In the genomic region with DNA sequence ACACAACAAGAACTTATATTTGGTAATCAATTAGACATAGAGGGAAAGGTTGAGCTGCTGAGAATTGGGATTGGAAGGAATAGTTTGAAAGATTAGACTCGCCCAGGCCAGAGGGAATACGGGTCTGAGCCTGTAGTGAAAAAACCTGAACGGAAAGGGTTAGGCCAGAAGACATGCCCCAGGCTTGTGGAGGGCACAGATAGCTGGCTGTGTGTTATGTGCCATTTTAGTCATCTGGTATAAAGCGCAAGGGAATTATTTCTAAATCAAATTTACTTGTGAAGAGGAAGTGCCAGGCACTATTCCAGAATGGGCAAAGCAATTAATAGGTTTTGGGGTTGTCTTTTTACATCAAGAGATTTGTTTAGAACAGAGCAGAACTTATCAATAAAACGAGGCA, we compare ENCODE assay signal across 29 cellular contexts.
"Had no signal": no experiment of that assay in that cellular context is flagged by ENCODE, and none has a peak within 500 bp of the region (broad histone marks: within the 10 kb centered on the region; RNA-seq: fewer than 3 reads in every experiment).

No MANE protein-coding gene starts in this region.

- H3K4me3 ChIP-seq: cardiac muscle cell, coronary artery, dorsolateral prefrontal cortex, esophagus muscularis mucosa, left lung, lower lobe of right lung, psoas muscle, sigmoid colon, stomach, thyroid gland, upper lobe of left lung, vagina had no signal

- H3K79me2 ChIP-seq: parathyroid adenoma had no signal

- H3K27ac ChIP-seq: cardiac muscle cell, coronary artery, dorsolateral prefrontal cortex, esophagus muscularis mucosa, left lung, lower lobe of right lung, parathyroid adenoma, psoas muscle, sigmoid colon, stomach, thyroid gland, upper lobe of left lung, vagina had no signal

- H3K4me1 ChIP-seq: lower lobe of right lung, parathyroid adenoma had no signal

- H3K4me3 Mint-ChIP-seq: activated CD4-positive, alpha-beta T cell treated with anti-CD3 and anti-CD28 coated beads for 36 hours; activated CD8-positive, alpha-beta T cell treated with anti-CD3 and anti-CD28 coated beads, Interleukin-2, amount 10 ng/mL, durations not matched to agents 7 days and 5 days; activated naive CD8-positive, alpha-beta T cell; naive B cell; neural crest cell; stimulated activated memory B cell treated with anti-CD40 and anti-IgM and Interleukin-4, amounts not matched to agents 10 μg/mL and 1 μg/mL and 100 μg/mL, for 72 hours had no signal

- DNase-seq: activated CD4-positive, alpha-beta T cell treated with anti-CD3 and anti-CD28 coated beads for 36 hours; activated CD4-positive, CD25-positive, alpha-beta regulatory T cell; activated CD8-positive, alpha-beta T cell treated with anti-CD3 and anti-CD28 coated beads, Interleukin-2, amount 10 ng/mL, durations not matched to agents 7 days and 5 days; activated effector memory CD4-positive, alpha-beta T cell treated with Interleukin-2 at 50 U/mL for 16 hours; activated naive CD4-positive, alpha-beta T cell treated with Interleukin-2 at 50 U/mL for 16 hours; anterior cingulate cortex; cerebellar nuclear complex; dorsolateral prefrontal cortex; effector memory CD4-positive, alpha-beta T cell; foreskin melanocyte; left lung; lower lobe of right lung; naive B cell; occipital lobe; psoas muscle; sigmoid colon; small intestine; stimulated activated CD4-positive, alpha-beta T cell treated with anti-CD3 and anti-CD28 coated beads, Interleukin-4, amount 100 ng/mL, for 24 hours; stomach; thyroid gland; upper lobe of left lung had no signal

- H3K27me3 Mint-ChIP-seq: activated CD4-positive, alpha-beta T cell treated with anti-CD3 and anti-CD28 coated beads for 36 hours; activated naive CD8-positive, alpha-beta T cell; naive B cell; stimulated activated memory B cell treated with anti-CD40 and anti-IgM and Interleukin-4, amounts not matched to agents 10 μg/mL and 1 μg/mL and 100 μg/mL, for 72 hours had no signal

- H3K27me3 ChIP-seq: cardiac muscle cell, dorsolateral prefrontal cortex, esophagus muscularis mucosa, left lung, sigmoid colon, stomach, thyroid gland, upper lobe of left lung, vagina had no signal

- H3K36me3 ChIP-seq: cardiac muscle cell, esophagus muscularis mucosa, left lung, lower lobe of right lung, sigmoid colon, stomach, thyroid gland, upper lobe of left lung, vagina had no signal

- H3K4me1 Mint-ChIP-seq: activated CD4-positive, alpha-beta T cell treated with anti-CD3 and anti-CD28 coated beads for 36 hours; naive B cell; stimulated activated memory B cell treated with anti-CD40 and anti-IgM and Interleukin-4, amounts not matched to agents 10 μg/mL and 1 μg/mL and 100 μg/mL, for 72 hours had no signal

- H3K9me3 ChIP-seq: esophagus muscularis mucosa, left lung, lower lobe of right lung, psoas muscle, sigmoid colon, stomach, thyroid gland, upper lobe of left lung, vagina had no signal

- H3K36me3 Mint-ChIP-seq: activated naive CD8-positive, alpha-beta T cell; naive B cell; stimulated activated memory B cell treated with anti-CD40 and anti-IgM and Interleukin-4, amounts not matched to agents 10 μg/mL and 1 μg/mL and 100 μg/mL, for 72 hours had no signal

- ATAC-seq: activated CD4-positive, alpha-beta T cell treated with anti-CD3 and anti-CD28 coated beads for 36 hours; activated CD8-positive, alpha-beta T cell treated with anti-CD3 and anti-CD28 coated beads, Interleukin-2, amount 10 ng/mL, durations not matched to agents 7 days and 5 days; left lung; lower lobe of right lung; psoas muscle; stimulated activated memory B cell treated with anti-CD40 and anti-IgM and Interleukin-4, amounts not matched to agents 10 μg/mL and 1 μg/mL and 100 μg/mL, for 72 hours had no signal

- H3K27ac Mint-ChIP-seq: activated CD4-positive, alpha-beta T cell treated with anti-CD3 and anti-CD28 coated beads for 36 hours; activated CD8-positive, alpha-beta T cell treated with anti-CD3 and anti-CD28 coated beads, Interleukin-2, amount 10 ng/mL, durations not matched to agents 7 days and 5 days; activated naive CD8-positive, alpha-beta T cell; naive B cell; stimulated activated memory B cell treated with anti-CD40 and anti-IgM and Interleukin-4, amounts not matched to agents 10 μg/mL and 1 μg/mL and 100 μg/mL, for 72 hours had no signal

- H3K9ac ChIP-seq: parathyroid adenoma had no signal

- H2AFZ ChIP-seq: parathyroid adenoma had no signal
